8 cellular contexts compared by ENCODE assay signal in genomic region chr15:94327356-94327936, GRCh38.
DNase-seq lines count a peak whose midpoint lies in the region; ATAC-seq and FAIRE-seq lines count a peak whose summit lies in the region.

No MANE protein-coding gene starts in this region.

- no peak overlapping the region for H3K27ac ChIP-seq in small intestine (ENCODE audit: low read depth in 1 of 2, low read length in 1 of 2)

- WGBS in small intestine, 3 donors, result 87 to 90% (median 88%) methylated on average over 2 of the region's 2 CpGs

- peaks cover 0 to 2% of the 10 kb centered on the region in 2 donors for H3K36me3 ChIP-seq in small intestine (ENCODE audit: control insufficient read depth in 2 of 2, insufficient read depth in 2 of 2, low read length in 2 of 2)

- peak; percentile 10 for FAIRE-seq in small intestine (lab: Jason Lieb, UNC)

- no peaks in the 10 kb centered on the region for H3K4me1 ChIP-seq in small intestine (ENCODE audit: control insufficient read depth in 2 of 2, insufficient read depth in 1 of 2, low read depth in 1 of 2, low read length in 1 of 2)

- H3K4me3 ChIP-seq in small intestine (ENCODE audit: low read depth in 1 of 2, low read length in 2 of 2), result no peak overlapping the region

- peak; percentile 3 for DNase-seq in G401 (ENCODE audit: low spot score)
- DNase-seq in RPMI8226, result peak; percentile 38
- DNase-seq in fibroblast of the conjunctiva (ENCODE audit: low read depth), result peak; percentile 21
- DNase-seq in small intestine, result peak; percentile 27
- DNase-seq in activated CD4-positive, alpha-beta T cell treated with anti-CD3 and anti-CD28 coated beads, Interleukin-2, amount 50 U/mL, for 48 hours, result no peak

- H3K27me3 ChIP-seq in small intestine (ENCODE audit: control insufficient read depth in 2 of 2, insufficient read depth in 2 of 2, low read length in 2 of 2), result no peaks in the 10 kb centered on the region

- in situ Hi-C loops in G401 (cut with HindIII; ENCODE audit: low sequenced_read_pairs), result no loop called here

- H3K9me3 ChIP-seq in small intestine (ENCODE audit: control insufficient read depth, low read depth), result no peaks in the 10 kb centered on the region

- peak; percentile 39 for ATAC-seq in HG03342 (IDR thresholded peaks at IDR 0.05; ENCODE audit: unreplicated experiment)
- ATAC-seq in GM19035 (IDR thresholded peaks at IDR 0.05; ENCODE audit: unreplicated experiment), result no peak
- ATAC-seq in GM21367 (IDR thresholded peaks at IDR 0.05; ENCODE audit: unreplicated experiment), result no peak

Comparison
In these comparisons a context has a peak if more than half of its experiments do, and no peak if none do; other contexts are left out.
1. DNase-seq: peak in G401 (single experiment), RPMI8226 (single experiment), fibroblast of the conjunctiva (single experiment) and small intestine (single experiment); none in activated CD4-positive, alpha-beta T cell treated with anti-CD3 and anti-CD28 coated beads, Interleukin-2, amount 50 U/mL, for 48 hours (0 of 2).